26 cellular contexts compared by ENCODE assay signal in genomic region chr11:41982975-41983374, GRCh38.
"Had no signal": no experiment of that assay in that cellular context is flagged by ENCODE, and none has a peak within 500 bp of the region (broad histone marks: within the 10 kb centered on the region; RNA-seq: fewer than 3 reads in every experiment).

No MANE protein-coding gene starts in this region.

- DNase-seq: colonic mucosa; effector CD8-positive, alpha-beta T cell; endodermal cell; glutamatergic neuron; heart right ventricle; hippocampal formation; immature natural killer cell; islet precursor cell; left ventricle myocardium superior; lower lobe of right lung; natural killer cell; occipital lobe; ovary; psoas muscle; right cardiac atrium; sigmoid colon; stimulated activated CD4-positive, alpha-beta T cell treated with anti-CD3 and anti-CD28 coated beads, Interleukin-4, amount 100 ng/mL, for 4 hours; stimulated activated naive CD8-positive, alpha-beta T cell treated with anti-CD3 and anti-CD28 coated beads, Interleukin-15, Interleukin-2, amounts not matched to agents 100 U/mL and 50 U/mL, for 24 hours; substantia nigra; testis; tibial artery had no signal

- H3K9me3 Mint-ChIP-seq: endodermal cell had no signal

- H3K27ac ChIP-seq: colonic mucosa, esophagus muscularis mucosa, foreskin keratinocyte, heart right ventricle, lower lobe of right lung, ovary, psoas muscle, sigmoid colon, testis, tibial artery had no signal

- H3K9me3 ChIP-seq: colonic mucosa, esophagus muscularis mucosa, lower lobe of right lung, ovary, psoas muscle, sigmoid colon, testis, tibial artery had no signal

- ATAC-seq: heart right ventricle; left ventricle myocardium superior; lower lobe of right lung; natural killer cell; psoas muscle; right cardiac atrium; stimulated activated memory B cell treated with anti-CD40 and anti-IgM and Interleukin-4, amounts not matched to agents 10 μg/mL and 1 μg/mL and 100 μg/mL, for 72 hours; stimulated activated naive CD8-positive, alpha-beta T cell treated with anti-CD3 and anti-CD28 coated beads, Interleukin-15, Interleukin-2, amounts not matched to agents 100 U/mL and 50 U/mL, for 24 hours had no signal

- H3K27me3 ChIP-seq: colonic mucosa, esophagus muscularis mucosa, foreskin keratinocyte, heart right ventricle, ovary, sigmoid colon, testis, tibial artery had no signal

- H3K4me3 Mint-ChIP-seq: dendritic cell treated with granulocyte-macrophage colony-stimulating factor and Interleukin-4, amounts not matched to agents 40 ng/mL and 50 ng/mL, for 4 days; endodermal cell; immature natural killer cell; natural killer cell; stimulated activated memory B cell treated with anti-CD40 and anti-IgM and Interleukin-4, amounts not matched to agents 10 μg/mL and 1 μg/mL and 100 μg/mL, for 72 hours; type B pancreatic cell had no signal

- H3K36me3 Mint-ChIP-seq: stimulated activated memory B cell treated with anti-CD40 and anti-IgM and Interleukin-4, amounts not matched to agents 10 μg/mL and 1 μg/mL and 100 μg/mL, for 72 hours; type B pancreatic cell had no signal

- H3K27me3 Mint-ChIP-seq: dendritic cell treated with granulocyte-macrophage colony-stimulating factor and Interleukin-4, amounts not matched to agents 40 ng/mL and 50 ng/mL, for 4 days; stimulated activated memory B cell treated with anti-CD40 and anti-IgM and Interleukin-4, amounts not matched to agents 10 μg/mL and 1 μg/mL and 100 μg/mL, for 72 hours; type B pancreatic cell had no signal

- H3K4me1 ChIP-seq: colonic mucosa, esophagus muscularis mucosa, foreskin keratinocyte, heart right ventricle, lower lobe of right lung, psoas muscle, sigmoid colon, testis, tibial artery had no signal

- H3K36me3 ChIP-seq: colonic mucosa, esophagus muscularis mucosa, heart right ventricle, lower lobe of right lung, ovary, sigmoid colon, tibial artery had no signal

- H3K4me1 Mint-ChIP-seq: endodermal cell; immature natural killer cell; natural killer cell; stimulated activated memory B cell treated with anti-CD40 and anti-IgM and Interleukin-4, amounts not matched to agents 10 μg/mL and 1 μg/mL and 100 μg/mL, for 72 hours had no signal

- H3K27ac Mint-ChIP-seq: dendritic cell treated with granulocyte-macrophage colony-stimulating factor and Interleukin-4, amounts not matched to agents 40 ng/mL and 50 ng/mL, for 4 days; endodermal cell; immature natural killer cell; natural killer cell; stimulated activated memory B cell treated with anti-CD40 and anti-IgM and Interleukin-4, amounts not matched to agents 10 μg/mL and 1 μg/mL and 100 μg/mL, for 72 hours; type B pancreatic cell had no signal

- H3K4me3 ChIP-seq: colonic mucosa, esophagus muscularis mucosa, heart right ventricle, lower lobe of right lung, ovary, psoas muscle, sigmoid colon, testis, tibial artery had no signal
